1 cellular context compared by ENCODE assay signal in the genomic region with DNA sequence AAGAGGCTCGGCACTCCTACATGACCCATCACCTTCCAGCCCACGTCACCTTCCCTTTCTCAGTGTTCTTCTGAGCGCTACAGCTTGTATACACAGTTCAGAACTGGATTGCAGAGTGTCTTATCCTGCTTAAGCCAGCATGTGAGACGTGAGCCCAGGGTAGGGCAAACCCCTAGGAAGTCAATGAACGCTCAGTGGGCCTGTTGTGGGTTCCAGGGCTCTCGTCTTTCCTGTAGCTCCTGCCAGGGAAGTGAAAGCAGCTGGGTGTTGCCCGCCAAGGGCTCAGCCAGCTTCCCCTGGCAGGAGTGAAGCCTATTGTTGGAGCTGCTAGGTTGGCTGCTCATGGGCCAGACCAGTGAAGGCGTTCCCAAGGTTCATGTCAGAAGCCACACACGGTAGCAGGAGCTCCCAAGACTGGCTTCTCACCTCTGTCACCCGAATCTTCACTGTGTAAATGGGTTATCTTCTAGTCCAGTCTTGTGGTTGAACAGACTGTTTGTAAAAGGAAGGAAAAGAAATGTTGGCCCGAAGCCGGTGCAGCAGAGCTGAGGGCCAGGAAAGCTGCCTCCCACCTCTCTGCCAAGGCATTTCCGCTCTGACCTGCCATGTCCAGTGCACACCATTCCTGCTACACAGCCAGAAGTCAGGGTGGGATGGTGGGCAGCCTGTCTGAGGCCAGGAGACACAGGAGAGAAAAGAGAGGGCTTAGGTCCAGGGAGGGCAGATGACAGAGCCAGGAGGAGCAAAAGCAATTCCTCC.
TF ChIP-seq lines count a peak whose summit lies in the region.

No MANE protein-coding gene starts in this region.

TF ChIP-seq in SK-N-SH treated with all-trans-retinoic acid at 6 μM for 48 hours, 23 proteins besides CTCF, POLR2A, EP300 and RAD21 (continued from another document):
- TF ChIP-seq TSHZ2 (CRISPR knock-in tag; IDR thresholded peaks at IDR 0.05) (peak; percentile 16; the same call in 1 of the 2 replicates), ISL1 (CRISPR knock-in tag; IDR thresholded peaks at IDR 0.05) (no peak), CSDC2 (CRISPR knock-in tag; IDR thresholded peaks at IDR 0.05) (0 out of 2 replicates have a peak, but pooled peaks have one; percentile 56)
